Comparison of ENCODE assay signal across 16 cellular contexts in genomic region chr2:8985561-8986326, GRCh38. TPM values are rescaled to one million over a fixed set of nuclear protein-coding genes. Genes with fewer than 3 reads are reported as not detected.
DNase-seq lines count a peak whose midpoint lies in the region; ATAC-seq and TF ChIP-seq lines count a peak whose summit lies in the region.
"Had no signal": no experiment of that assay in that cellular context is flagged by ENCODE, and none has a peak within 500 bp of the region (broad histone marks: within the 10 kb centered on the region; RNA-seq: fewer than 3 reads in every experiment).

No MANE protein-coding gene starts in this region.

- H3K36me3 Mint-ChIP-seq in chondrocyte (ENCODE audit: low read depth), result no peaks in the 10 kb centered on the region
- no peaks in the 10 kb centered on the region for H3K36me3 Mint-ChIP-seq in activated T-helper 17 cell treated with anti-CD3 and anti-CD28 coated beads, Interleukin-2, amount 50 U/mL, for 72 hours (ENCODE audit: low read depth)

- no peak for TF ChIP-seq CTCF in chondrocyte (IDR thresholded peaks at IDR 0.05)

- H3K27ac Mint-ChIP-seq in chondrocyte (ENCODE audit: unreplicated experiment), result peak overlapping the region; percentile 23
- no peak overlapping the region for H3K27ac Mint-ChIP-seq in activated T-helper 17 cell treated with anti-CD3 and anti-CD28 coated beads, Interleukin-2, amount 50 U/mL, for 72 hours
- H3K27ac Mint-ChIP-seq: CD4-positive, alpha-beta T cell; stimulated activated naive CD8-positive, alpha-beta T cell treated with anti-CD3 and anti-CD28 coated beads, Interleukin-15, amount 100 ng/mL, for 72 hours had no signal

- peak; percentile 73 for DNase-seq in EL
- peak; percentile 31 for DNase-seq in MV-4-11 (lab: John Stamatoyannopoulos, UW)
- DNase-seq in chondrocyte (ENCODE audit: low spot score), result no peak
- DNase-seq in skeletal muscle cell (ENCODE audit: low read depth), result peak; percentile 23
- DNase-seq: CD4-positive, alpha-beta T cell; effector CD4-positive, alpha-beta T cell; kidney; NCI-H187 treated with DMSO at 0.1 percent for 48 hours; T-helper 9 cell had no signal

- ATAC-seq in HG03159 (IDR thresholded peaks at IDR 0.05; ENCODE audit: unreplicated experiment) (no peak), GM21737 (IDR thresholded peaks at IDR 0.05; ENCODE audit: unreplicated experiment) (no peak), GM19324 (IDR thresholded peaks at IDR 0.05; ENCODE audit: low FRiP score, unreplicated experiment) (no peak)
- ATAC-seq in activated T-helper 17 cell treated with anti-CD3 and anti-CD28 coated beads, Interleukin-2, amount 50 U/mL, for 72 hours (replicated peaks), result no peak
- ATAC-seq: stimulated activated naive CD8-positive, alpha-beta T cell treated with anti-CD3 and anti-CD28 coated beads, Interleukin-15, amount 100 ng/mL, for 72 hours had no signal

- H3K4me3 Mint-ChIP-seq in chondrocyte (ENCODE audit: unreplicated experiment), result no peak overlapping the region
- no peak overlapping the region for H3K4me3 Mint-ChIP-seq in activated T-helper 17 cell treated with anti-CD3 and anti-CD28 coated beads, Interleukin-2, amount 50 U/mL, for 72 hours
- H3K4me3 Mint-ChIP-seq: CD4-positive, alpha-beta T cell; stimulated activated naive CD8-positive, alpha-beta T cell treated with anti-CD3 and anti-CD28 coated beads, Interleukin-15, amount 100 ng/mL, for 72 hours had no signal

- H3K9me3 Mint-ChIP-seq in chondrocyte (ENCODE audit: low read depth), result no peaks in the 10 kb centered on the region
- H3K9me3 Mint-ChIP-seq in activated T-helper 17 cell treated with anti-CD3 and anti-CD28 coated beads, Interleukin-2, amount 50 U/mL, for 72 hours, result no peaks in the 10 kb centered on the region
- H3K9me3 Mint-ChIP-seq: CD4-positive, alpha-beta T cell; stimulated activated naive CD8-positive, alpha-beta T cell treated with anti-CD3 and anti-CD28 coated beads, Interleukin-15, amount 100 ng/mL, for 72 hours had no signal

- H3K27me3 Mint-ChIP-seq in chondrocyte (ENCODE audit: low read depth), result no peaks in the 10 kb centered on the region
- peaks cover 6% of the 10 kb centered on the region for H3K27me3 Mint-ChIP-seq in activated T-helper 17 cell treated with anti-CD3 and anti-CD28 coated beads, Interleukin-2, amount 50 U/mL, for 72 hours
- H3K27me3 Mint-ChIP-seq: CD4-positive, alpha-beta T cell; stimulated activated naive CD8-positive, alpha-beta T cell treated with anti-CD3 and anti-CD28 coated beads, Interleukin-15, amount 100 ng/mL, for 72 hours had no signal

- no peak overlapping the region for H3K4me3 ChIP-seq in skeletal muscle cell (ENCODE audit: low read depth, low read length)
- H3K4me3 ChIP-seq: ascending aorta, vagina had no signal

- H3K4me1 Mint-ChIP-seq in chondrocyte (ENCODE audit: low read depth), result peaks cover 39% of the 10 kb centered on the region
- H3K4me1 Mint-ChIP-seq in activated T-helper 17 cell treated with anti-CD3 and anti-CD28 coated beads, Interleukin-2, amount 50 U/mL, for 72 hours, result no peaks in the 10 kb centered on the region
- H3K4me1 Mint-ChIP-seq: stimulated activated naive CD8-positive, alpha-beta T cell treated with anti-CD3 and anti-CD28 coated beads, Interleukin-15, amount 100 ng/mL, for 72 hours had no signal

RNA-seq across cellular contexts. Expression of gene MBOAT2, which starts 17.7 kb away (rescaled TPM):
- 34.4 to 40.2 TPM (median 35.6 TPM) in 3 replicates for total RNA-seq in chondrocyte
- total RNA-seq in activated T-helper 17 cell treated with anti-CD3 and anti-CD28 coated beads, Interleukin-2, amount 50 U/mL, for 72 hours, result 1 to 10 TPM; 3.4 to 6.3 TPM
